In the genomic region with DNA sequence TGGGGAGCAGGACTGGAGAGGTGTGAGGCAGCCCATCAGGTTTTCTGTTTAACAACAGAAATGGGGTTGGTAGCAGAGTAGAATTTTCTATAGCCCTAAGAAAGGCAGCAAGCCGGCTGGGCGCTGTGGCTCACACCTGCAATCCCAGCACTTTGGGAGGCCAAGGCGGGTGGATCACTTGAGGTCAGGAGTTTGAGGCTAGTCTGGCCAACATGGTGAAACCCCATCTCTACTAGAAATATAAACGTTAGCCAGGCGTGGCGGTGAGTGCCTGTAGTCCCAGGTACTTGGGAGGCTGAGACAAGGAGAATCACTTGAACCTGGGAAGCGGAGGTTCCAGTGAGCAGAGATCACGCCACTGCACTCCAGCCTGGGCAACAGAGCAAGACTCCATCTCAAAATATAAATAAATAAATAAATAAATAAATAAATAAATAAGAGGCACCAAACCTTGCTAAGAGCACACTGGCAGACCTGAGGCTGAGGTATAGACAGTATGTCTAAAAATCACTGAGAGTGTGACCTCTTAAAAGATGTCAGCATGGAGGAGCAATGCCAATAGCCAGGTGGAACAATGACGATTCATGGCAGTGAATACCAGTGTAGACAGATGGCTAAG, we compare ENCODE assay signal across 1 cellular context.
A peak's percentile ranks its signal among the peaks of the same experiment; 100 is the strongest.
TF ChIP-seq lines count a peak whose summit lies in the region.

No MANE protein-coding gene starts in this region.

TF ChIP-seq in HEK293, 187 proteins besides CTCF, POLR2A, EP300 and RAD21 (continued from another document):
- TF ChIP-seq, protein P1, sequence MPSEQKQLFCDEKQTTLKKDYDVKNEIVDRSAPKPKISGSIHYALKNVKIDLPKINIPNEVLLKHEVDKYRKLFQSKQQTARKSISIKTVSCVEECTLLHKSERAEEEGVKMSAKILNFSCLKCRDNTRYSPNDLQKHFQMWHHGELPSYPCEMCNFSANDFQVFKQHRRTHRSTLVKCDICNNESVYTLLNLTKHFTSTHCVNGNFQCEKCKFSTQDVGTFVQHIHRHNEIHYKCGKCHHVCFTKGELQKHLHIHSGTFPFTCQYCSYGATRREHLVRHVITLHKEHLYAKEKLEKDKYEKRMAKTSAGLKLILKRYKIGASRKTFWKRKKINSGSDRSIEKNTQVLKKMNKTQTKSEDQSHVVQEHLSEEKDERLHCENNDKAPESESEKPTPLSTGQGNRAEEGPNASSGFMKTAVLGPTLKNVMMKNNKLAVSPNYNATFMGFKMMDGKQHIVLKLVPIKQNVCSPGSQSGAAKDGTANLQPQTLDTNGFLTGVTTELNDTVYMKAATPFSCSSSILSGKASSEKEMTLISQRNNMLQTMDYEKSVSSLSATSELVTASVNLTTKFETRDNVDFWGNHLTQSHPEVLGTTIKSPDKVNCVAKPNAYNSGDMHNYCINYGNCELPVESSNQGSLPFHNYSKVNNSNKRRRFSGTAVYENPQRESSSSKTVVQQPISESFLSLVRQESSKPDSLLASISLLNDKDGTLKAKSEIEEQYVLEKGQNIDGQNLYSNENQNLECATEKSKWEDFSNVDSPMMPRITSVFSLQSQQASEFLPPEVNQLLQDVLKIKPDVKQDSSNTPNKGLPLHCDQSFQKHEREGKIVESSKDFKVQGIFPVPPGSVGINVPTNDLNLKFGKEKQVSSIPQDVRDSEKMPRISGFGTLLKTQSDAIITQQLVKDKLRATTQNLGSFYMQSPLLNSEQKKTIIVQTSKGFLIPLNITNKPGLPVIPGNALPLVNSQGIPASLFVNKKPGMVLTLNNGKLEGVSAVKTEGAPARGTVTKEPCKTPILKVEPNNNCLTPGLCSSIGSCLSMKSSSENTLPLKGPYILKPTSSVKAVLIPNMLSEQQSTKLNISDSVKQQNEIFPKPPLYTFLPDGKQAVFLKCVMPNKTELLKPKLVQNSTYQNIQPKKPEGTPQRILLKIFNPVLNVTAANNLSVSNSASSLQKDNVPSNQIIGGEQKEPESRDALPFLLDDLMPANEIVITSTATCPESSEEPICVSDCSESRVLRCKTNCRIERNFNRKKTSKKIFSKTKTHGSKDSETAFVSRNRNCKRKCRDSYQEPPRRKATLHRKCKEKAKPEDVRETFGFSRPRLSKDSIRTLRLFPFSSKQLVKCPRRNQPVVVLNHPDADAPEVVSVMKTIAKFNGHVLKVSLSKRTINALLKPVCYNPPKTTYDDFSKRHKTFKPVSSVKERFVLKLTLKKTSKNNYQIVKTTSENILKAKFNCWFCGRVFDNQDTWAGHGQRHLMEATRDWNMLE (tag by site-specific recombination; conservative IDR thresholded peaks at IDR 0.05; ENCODE audit: low read depth): peak; percentile 72
- TF ChIP-seq ZBTB48 (tag by site-specific recombination; IDR thresholded peaks at IDR 0.05) (no peak), ZNF48 (tag by site-specific recombination; IDR thresholded peaks at IDR 0.05) (no peak), ZNF785 (tag by site-specific recombination; IDR thresholded peaks at IDR 0.05) (no peak), ZNF830 (tag by site-specific recombination; IDR thresholded peaks at IDR 0.05; ENCODE audit: low read depth) (no peak), SP2 (tag by site-specific recombination; IDR thresholded peaks at IDR 0.05) (no peak), ZNF621 (tag by site-specific recombination; IDR thresholded peaks at IDR 0.05) (no peak), ZNF2 (tag by site-specific recombination; IDR thresholded peaks at IDR 0.05) (no peak), BCL11A (tag by site-specific recombination; IDR thresholded peaks at IDR 0.05; ENCODE audit: low read depth) (no peak), ZNF426 (tag by site-specific recombination; IDR thresholded peaks at IDR 0.05) (peak; percentile 51), ZNF24 (tag by site-specific recombination; IDR thresholded peaks at IDR 0.05) (no peak), OSR2 (tag by site-specific recombination; IDR thresholded peaks at IDR 0.05) (no peak), ZNF561 (tag by site-specific recombination; IDR thresholded peaks at IDR 0.05; ENCODE audit: borderline replicate concordance) (no peak), GLIS1 (tag by site-specific recombination; IDR thresholded peaks at IDR 0.05) (no peak), ZNF843 (tag by site-specific recombination; IDR thresholded peaks at IDR 0.05) (no peak), ZNF76 (tag by site-specific recombination; IDR thresholded peaks at IDR 0.05; ENCODE audit: borderline replicate concordance, low read depth) (no peak), ZBTB20 (tag by site-specific recombination; IDR thresholded peaks at IDR 0.05) (no peak), ZNF626 (tag by site-specific recombination; IDR thresholded peaks at IDR 0.05) (no peak), ZNF654 (tag by site-specific recombination; IDR thresholded peaks at IDR 0.05; ENCODE audit: low read depth) (no peak), ZNF596 (tag by site-specific recombination; IDR thresholded peaks at IDR 0.05) (no peak)
- TF ChIP-seq, protein P2, sequence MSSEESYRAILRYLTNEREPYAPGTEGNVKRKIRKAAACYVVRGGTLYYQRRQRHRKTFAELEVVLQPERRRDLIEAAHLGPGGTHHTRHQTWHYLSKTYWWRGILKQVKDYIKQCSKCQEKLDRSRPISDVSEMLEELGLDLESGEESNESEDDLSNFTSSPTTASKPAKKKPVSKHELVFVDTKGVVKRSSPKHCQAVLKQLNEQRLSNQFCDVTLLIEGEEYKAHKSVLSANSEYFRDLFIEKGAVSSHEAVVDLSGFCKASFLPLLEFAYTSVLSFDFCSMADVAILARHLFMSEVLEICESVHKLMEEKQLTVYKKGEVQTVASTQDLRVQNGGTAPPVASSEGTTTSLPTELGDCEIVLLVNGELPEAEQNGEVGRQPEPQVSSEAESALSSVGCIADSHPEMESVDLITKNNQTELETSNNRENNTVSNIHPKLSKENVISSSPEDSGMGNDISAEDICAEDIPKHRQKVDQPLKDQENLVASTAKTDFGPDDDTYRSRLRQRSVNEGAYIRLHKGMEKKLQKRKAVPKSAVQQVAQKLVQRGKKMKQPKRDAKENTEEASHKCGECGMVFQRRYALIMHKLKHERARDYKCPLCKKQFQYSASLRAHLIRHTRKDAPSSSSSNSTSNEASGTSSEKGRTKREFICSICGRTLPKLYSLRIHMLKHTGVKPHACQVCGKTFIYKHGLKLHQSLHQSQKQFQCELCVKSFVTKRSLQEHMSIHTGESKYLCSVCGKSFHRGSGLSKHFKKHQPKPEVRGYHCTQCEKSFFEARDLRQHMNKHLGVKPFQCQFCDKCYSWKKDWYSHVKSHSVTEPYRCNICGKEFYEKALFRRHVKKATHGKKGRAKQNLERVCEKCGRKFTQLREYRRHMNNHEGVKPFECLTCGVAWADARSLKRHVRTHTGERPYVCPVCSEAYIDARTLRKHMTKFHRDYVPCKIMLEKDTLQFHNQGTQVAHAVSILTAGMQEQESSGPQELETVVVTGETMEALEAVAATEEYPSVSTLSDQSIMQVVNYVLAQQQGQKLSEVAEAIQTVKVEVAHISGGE (tag by site-specific recombination; conservative IDR thresholded peaks at IDR 0.05; ENCODE audit: low read depth): peak; percentile 50; the same call in 1 of the 2 replicates
- TF ChIP-seq, protein P3, sequence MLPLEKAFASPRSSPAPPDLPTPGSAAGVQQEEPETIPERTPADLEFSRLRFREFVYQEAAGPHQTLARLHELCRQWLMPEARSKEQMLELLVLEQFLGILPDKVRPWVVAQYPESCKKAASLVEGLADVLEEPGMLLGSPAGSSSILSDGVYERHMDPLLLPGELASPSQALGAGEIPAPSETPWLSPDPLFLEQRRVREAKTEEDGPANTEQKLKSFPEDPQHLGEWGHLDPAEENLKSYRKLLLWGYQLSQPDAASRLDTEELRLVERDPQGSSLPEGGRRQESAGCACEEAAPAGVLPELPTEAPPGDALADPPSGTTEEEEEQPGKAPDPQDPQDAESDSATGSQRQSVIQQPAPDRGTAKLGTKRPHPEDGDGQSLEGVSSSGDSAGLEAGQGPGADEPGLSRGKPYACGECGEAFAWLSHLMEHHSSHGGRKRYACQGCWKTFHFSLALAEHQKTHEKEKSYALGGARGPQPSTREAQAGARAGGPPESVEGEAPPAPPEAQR (tag by site-specific recombination; IDR thresholded peaks at IDR 0.05): no peak
- TF ChIP-seq, protein P4, sequence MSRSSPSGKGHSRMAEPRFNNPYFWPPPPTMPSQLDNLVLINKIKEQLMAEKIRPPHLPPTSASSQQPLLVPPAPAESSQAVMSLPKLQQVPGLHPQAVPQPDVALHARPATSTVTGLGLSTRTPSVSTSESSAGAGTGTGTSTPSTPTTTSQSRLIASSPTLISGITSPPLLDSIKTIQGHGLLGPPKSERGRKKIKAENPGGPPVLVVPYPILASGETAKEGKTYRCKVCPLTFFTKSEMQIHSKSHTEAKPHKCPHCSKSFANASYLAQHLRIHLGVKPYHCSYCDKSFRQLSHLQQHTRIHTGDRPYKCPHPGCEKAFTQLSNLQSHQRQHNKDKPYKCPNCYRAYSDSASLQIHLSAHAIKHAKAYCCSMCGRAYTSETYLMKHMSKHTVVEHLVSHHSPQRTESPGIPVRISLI (tag by site-specific recombination; IDR thresholded peaks at IDR 0.05): no peak
